13 cellular contexts compared by ENCODE assay signal in genomic region chr4:128847074-128847724, GRCh38. TPM values are rescaled to one million over a fixed set of nuclear protein-coding genes. Genes with fewer than 3 reads are reported as not detected.
DNase-seq lines count a peak whose midpoint lies in the region; ATAC-seq and TF ChIP-seq lines count a peak whose summit lies in the region.
"Had no signal": no experiment of that assay in that cellular context is flagged by ENCODE, and none has a peak within 500 bp of the region (broad histone marks: within the 10 kb centered on the region; RNA-seq: fewer than 3 reads in every experiment).

No MANE protein-coding gene starts in this region.

- peak overlapping the region; percentile 30 for H3K27ac ChIP-seq in subcutaneous abdominal adipose tissue (ENCODE audit: low read depth, low read length)
- H3K27ac ChIP-seq: skin epidermis had no signal

- H3K9me3 ChIP-seq in subcutaneous abdominal adipose tissue (ENCODE audit: control insufficient read depth in 5 of 5, low read length in 5 of 5), result no peaks in the 10 kb centered on the region
- H3K9me3 ChIP-seq: BE2C had no signal

- no peaks in the 10 kb centered on the region for H3K27me3 ChIP-seq in subcutaneous abdominal adipose tissue (ENCODE audit: control insufficient read depth in 5 of 5, insufficient read depth in 4 of 5, low read length in 5 of 5)
- H3K27me3 ChIP-seq: BE2C had no signal

- DNase-seq in activated T-cell treated with anti-CD3 and anti-CD28 coated beads, Interleukin-2, amount 50 U/mL, for 72 hours, result no peak
- no peak for DNase-seq in activated T-cell treated with anti-CD3 and anti-CD28 coated beads, Interleukin-2, amount 50 U/mL, for 48 hours
- DNase-seq in NCI-H510A treated with DMSO at 0.1 percent for 48 hours (lab: John Stamatoyannopoulos, UW), result peak; percentile 64
- DNase-seq in chondrocyte (ENCODE audit: low spot score), result no peak
- DNase-seq in cerebellar cortex (ENCODE audit: low spot score), result no peak
- no peak for DNase-seq in DMS 273 (lab: John Stamatoyannopoulos, UW; ENCODE audit: unreplicated experiment)
- DNase-seq: activated CD4-positive, alpha-beta T cell treated with anti-CD3 and anti-CD28 coated beads, Interleukin-2, amount 50 U/mL, for 4 hours; BE2C; mammary epithelial cell; stimulated activated naive CD4-positive, alpha-beta T cell had no signal

- TF ChIP-seq CTCF in chondrocyte (IDR thresholded peaks at IDR 0.05), result no peak

- peaks cover 20 to 96% (median 82%) of the 10 kb centered on the region in 5 donors for H3K36me3 ChIP-seq in subcutaneous abdominal adipose tissue (ENCODE audit: control insufficient read depth in 5 of 5, insufficient read depth in 5 of 5, low read length in 5 of 5)

- ATAC-seq in activated T-cell treated with anti-CD3 and anti-CD28 coated beads, Interleukin-2, amount 50 U/mL, for 72 hours (replicated peaks in 1 of 2), result no peak
- ATAC-seq in HG03139 (IDR thresholded peaks at IDR 0.05; ENCODE audit: unreplicated experiment), result no peak

- H3K4me1 Mint-ChIP-seq in activated T-cell treated with anti-CD3 and anti-CD28 coated beads, Interleukin-2, amount 50 U/mL, for 72 hours (ENCODE audit: low read depth), result peaks cover 8% of the 10 kb centered on the region
- peaks cover 34% of the 10 kb centered on the region for H3K4me1 Mint-ChIP-seq in chondrocyte (ENCODE audit: low read depth)

- no peaks in the 10 kb centered on the region for H3K9me3 Mint-ChIP-seq in activated T-cell treated with anti-CD3 and anti-CD28 coated beads, Interleukin-2, amount 50 U/mL, for 72 hours
- H3K9me3 Mint-ChIP-seq in chondrocyte (ENCODE audit: low read depth), result no peaks in the 10 kb centered on the region

- peaks cover 8 to 39% of the 10 kb centered on the region in 2 donors for H3K36me3 Mint-ChIP-seq in activated T-cell treated with anti-CD3 and anti-CD28 coated beads, Interleukin-2, amount 50 U/mL, for 72 hours (ENCODE audit: insufficient read depth in 2 of 2)
- peaks cover 51% of the 10 kb centered on the region for H3K36me3 Mint-ChIP-seq in chondrocyte (ENCODE audit: low read depth)

- no peaks in the 10 kb centered on the region for H3K27me3 Mint-ChIP-seq in activated T-cell treated with anti-CD3 and anti-CD28 coated beads, Interleukin-2, amount 50 U/mL, for 72 hours (ENCODE audit: low read depth)
- no peaks in the 10 kb centered on the region for H3K27me3 Mint-ChIP-seq in chondrocyte (ENCODE audit: low read depth)

- no peak overlapping the region for H3K4me3 ChIP-seq in subcutaneous abdominal adipose tissue (ENCODE audit: low read depth in 1 of 5, low read length in 5 of 5)
- H3K4me3 ChIP-seq: skin epidermis had no signal

- H3K27ac Mint-ChIP-seq in activated T-cell treated with anti-CD3 and anti-CD28 coated beads, Interleukin-2, amount 50 U/mL, for 72 hours, result peak overlapping the region; percentile 68
- H3K27ac Mint-ChIP-seq in chondrocyte (ENCODE audit: unreplicated experiment), result peak overlapping the region; percentile 1

- peaks cover 2 to 34% (median 20%) of the 10 kb centered on the region in 5 donors for H3K4me1 ChIP-seq in subcutaneous abdominal adipose tissue (ENCODE audit: control insufficient read depth in 5 of 5, insufficient read depth in 5 of 5, low read length in 5 of 5)
- H3K4me1 ChIP-seq: BE2C had no signal

- no peak overlapping the region for H3K9ac ChIP-seq in subcutaneous abdominal adipose tissue (ENCODE audit: low read length in 5 of 5)

- no peak overlapping the region for H3K4me3 Mint-ChIP-seq in activated T-cell treated with anti-CD3 and anti-CD28 coated beads, Interleukin-2, amount 50 U/mL, for 72 hours
- H3K4me3 Mint-ChIP-seq in chondrocyte (ENCODE audit: unreplicated experiment), result no peak overlapping the region

RNA-seq across cellular contexts. Expression of gene JADE1, which starts 37.7 kb away (rescaled TPM):
- 10 to 100 TPM; 30.0 to 34.9 TPM for total RNA-seq in activated T-cell treated with anti-CD3 and anti-CD28 coated beads, Interleukin-2, amount 50 U/mL, for 72 hours
- total RNA-seq in chondrocyte, result 28.9 to 34.0 TPM (median 31.4 TPM) in 3 replicates
